In genomic region chr11:9565822-9566560, GRCh38 we compare ENCODE assay signal across 1 cellular context.
TF ChIP-seq lines count a peak whose summit lies in the region.

No MANE protein-coding gene starts in this region.

TF ChIP-seq in HepG2, 621 proteins besides CTCF, POLR2A, EP300 and RAD21 (continued from another document and continues in another):
- TF ChIP-seq ZSCAN31 (CRISPR knock-in tag; IDR thresholded peaks at IDR 0.05; ENCODE audit: low read depth): no peak
- no peak for TF ChIP-seq ZSCAN30 (CRISPR knock-in tag; IDR thresholded peaks at IDR 0.05)
- TF ChIP-seq, protein P1, sequence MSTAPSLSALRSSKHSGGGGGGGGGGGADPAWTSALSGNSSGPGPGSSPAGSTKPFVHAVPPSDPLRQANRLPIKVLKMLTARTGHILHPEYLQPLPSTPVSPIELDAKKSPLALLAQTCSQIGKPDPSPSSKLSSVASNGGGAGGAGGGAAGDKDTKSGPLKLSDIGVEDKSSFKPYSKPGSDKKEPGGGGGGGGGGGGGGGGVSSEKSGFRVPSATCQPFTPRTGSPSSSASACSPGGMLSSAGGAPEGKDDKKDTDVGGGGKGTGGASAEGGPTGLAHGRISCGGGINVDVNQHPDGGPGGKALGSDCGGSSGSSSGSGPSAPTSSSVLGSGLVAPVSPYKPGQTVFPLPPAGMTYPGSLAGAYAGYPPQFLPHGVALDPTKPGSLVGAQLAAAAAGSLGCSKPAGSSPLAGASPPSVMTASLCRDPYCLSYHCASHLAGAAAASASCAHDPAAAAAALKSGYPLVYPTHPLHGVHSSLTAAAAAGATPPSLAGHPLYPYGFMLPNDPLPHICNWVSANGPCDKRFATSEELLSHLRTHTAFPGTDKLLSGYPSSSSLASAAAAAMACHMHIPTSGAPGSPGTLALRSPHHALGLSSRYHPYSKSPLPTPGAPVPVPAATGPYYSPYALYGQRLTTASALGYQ (CRISPR knock-in tag; IDR thresholded peaks at IDR 0.05): peak; percentile 56; the same call in 1 of the 2 replicates
- TF ChIP-seq FOXO1 (CRISPR knock-in tag; IDR thresholded peaks at IDR 0.05): peak; percentile 75; the same call in 1 of the 2 replicates
- TF ChIP-seq, protein P2, sequence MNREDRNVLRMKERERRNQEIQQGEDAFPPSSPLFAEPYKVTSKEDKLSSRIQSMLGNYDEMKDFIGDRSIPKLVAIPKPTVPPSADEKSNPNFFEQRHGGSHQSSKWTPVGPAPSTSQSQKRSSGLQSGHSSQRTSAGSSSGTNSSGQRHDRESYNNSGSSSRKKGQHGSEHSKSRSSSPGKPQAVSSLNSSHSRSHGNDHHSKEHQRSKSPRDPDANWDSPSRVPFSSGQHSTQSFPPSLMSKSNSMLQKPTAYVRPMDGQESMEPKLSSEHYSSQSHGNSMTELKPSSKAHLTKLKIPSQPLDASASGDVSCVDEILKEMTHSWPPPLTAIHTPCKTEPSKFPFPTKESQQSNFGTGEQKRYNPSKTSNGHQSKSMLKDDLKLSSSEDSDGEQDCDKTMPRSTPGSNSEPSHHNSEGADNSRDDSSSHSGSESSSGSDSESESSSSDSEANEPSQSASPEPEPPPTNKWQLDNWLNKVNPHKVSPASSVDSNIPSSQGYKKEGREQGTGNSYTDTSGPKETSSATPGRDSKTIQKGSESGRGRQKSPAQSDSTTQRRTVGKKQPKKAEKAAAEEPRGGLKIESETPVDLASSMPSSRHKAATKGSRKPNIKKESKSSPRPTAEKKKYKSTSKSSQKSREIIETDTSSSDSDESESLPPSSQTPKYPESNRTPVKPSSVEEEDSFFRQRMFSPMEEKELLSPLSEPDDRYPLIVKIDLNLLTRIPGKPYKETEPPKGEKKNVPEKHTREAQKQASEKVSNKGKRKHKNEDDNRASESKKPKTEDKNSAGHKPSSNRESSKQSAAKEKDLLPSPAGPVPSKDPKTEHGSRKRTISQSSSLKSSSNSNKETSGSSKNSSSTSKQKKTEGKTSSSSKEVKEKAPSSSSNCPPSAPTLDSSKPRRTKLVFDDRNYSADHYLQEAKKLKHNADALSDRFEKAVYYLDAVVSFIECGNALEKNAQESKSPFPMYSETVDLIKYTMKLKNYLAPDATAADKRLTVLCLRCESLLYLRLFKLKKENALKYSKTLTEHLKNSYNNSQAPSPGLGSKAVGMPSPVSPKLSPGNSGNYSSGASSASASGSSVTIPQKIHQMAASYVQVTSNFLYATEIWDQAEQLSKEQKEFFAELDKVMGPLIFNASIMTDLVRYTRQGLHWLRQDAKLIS (CRISPR knock-in tag; IDR thresholded peaks at IDR 0.05): no peak
- no peak for TF ChIP-seq ZNF34 (CRISPR knock-in tag; IDR thresholded peaks at IDR 0.05; ENCODE audit: borderline replicate concordance)
- TF ChIP-seq CCDC6 (CRISPR knock-in tag; IDR thresholded peaks at IDR 0.05): 0 out of 2 replicates have a peak, but pooled peaks have one; percentile 58
- no peak for TF ChIP-seq SALL2 (CRISPR knock-in tag; IDR thresholded peaks at IDR 0.05)
- peak; percentile 90 for TF ChIP-seq FOXK2 (IDR thresholded peaks at IDR 0.05)
- 0 out of 2 replicates have a peak, but pooled peaks have one; percentile 27 for TF ChIP-seq RFX3 (CRISPR knock-in tag; IDR thresholded peaks at IDR 0.05)
- TF ChIP-seq, protein P3, sequence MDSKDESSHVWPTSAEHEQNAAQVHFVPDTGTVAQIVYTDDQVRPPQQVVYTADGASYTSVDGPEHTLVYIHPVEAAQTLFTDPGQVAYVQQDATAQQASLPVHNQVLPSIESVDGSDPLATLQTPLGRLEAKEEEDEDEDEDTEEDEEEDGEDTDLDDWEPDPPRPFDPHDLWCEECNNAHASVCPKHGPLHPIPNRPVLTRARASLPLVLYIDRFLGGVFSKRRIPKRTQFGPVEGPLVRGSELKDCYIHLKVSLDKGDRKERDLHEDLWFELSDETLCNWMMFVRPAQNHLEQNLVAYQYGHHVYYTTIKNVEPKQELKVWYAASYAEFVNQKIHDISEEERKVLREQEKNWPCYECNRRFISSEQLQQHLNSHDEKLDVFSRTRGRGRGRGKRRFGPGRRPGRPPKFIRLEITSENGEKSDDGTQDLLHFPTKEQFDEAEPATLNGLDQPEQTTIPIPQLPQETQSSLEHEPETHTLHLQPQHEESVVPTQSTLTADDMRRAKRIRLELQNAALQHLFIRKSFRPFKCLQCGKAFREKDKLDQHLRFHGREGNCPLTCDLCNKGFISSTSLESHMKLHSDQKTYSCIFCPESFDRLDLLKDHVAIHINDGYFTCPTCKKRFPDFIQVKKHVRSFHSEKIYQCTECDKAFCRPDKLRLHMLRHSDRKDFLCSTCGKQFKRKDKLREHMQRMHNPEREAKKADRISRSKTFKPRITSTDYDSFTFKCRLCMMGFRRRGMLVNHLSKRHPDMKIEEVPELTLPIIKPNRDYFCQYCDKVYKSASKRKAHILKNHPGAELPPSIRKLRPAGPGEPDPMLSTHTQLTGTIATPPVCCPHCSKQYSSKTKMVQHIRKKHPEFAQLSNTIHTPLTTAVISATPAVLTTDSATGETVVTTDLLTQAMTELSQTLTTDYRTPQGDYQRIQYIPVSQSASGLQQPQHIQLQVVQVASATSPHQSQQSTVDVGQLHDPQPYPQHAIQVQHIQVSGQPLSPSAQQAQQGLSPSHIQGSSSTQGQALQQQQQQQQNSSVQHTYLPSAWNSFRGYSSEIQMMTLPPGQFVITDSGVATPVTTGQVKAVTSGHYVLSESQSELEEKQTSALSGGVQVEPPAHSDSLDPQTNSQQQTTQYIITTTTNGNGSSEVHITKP (CRISPR knock-in tag; IDR thresholded peaks at IDR 0.05; ENCODE audit: low read depth): 0 out of 2 replicates have a peak, but pooled peaks have one; percentile 29
- peak; percentile 35; the same call in 1 of the 2 replicates for TF ChIP-seq MXD4 (CRISPR knock-in tag; IDR thresholded peaks at IDR 0.05)
- TF ChIP-seq NBN (conservative IDR thresholded peaks at IDR 0.05): no peak
- TF ChIP-seq, protein P4, sequence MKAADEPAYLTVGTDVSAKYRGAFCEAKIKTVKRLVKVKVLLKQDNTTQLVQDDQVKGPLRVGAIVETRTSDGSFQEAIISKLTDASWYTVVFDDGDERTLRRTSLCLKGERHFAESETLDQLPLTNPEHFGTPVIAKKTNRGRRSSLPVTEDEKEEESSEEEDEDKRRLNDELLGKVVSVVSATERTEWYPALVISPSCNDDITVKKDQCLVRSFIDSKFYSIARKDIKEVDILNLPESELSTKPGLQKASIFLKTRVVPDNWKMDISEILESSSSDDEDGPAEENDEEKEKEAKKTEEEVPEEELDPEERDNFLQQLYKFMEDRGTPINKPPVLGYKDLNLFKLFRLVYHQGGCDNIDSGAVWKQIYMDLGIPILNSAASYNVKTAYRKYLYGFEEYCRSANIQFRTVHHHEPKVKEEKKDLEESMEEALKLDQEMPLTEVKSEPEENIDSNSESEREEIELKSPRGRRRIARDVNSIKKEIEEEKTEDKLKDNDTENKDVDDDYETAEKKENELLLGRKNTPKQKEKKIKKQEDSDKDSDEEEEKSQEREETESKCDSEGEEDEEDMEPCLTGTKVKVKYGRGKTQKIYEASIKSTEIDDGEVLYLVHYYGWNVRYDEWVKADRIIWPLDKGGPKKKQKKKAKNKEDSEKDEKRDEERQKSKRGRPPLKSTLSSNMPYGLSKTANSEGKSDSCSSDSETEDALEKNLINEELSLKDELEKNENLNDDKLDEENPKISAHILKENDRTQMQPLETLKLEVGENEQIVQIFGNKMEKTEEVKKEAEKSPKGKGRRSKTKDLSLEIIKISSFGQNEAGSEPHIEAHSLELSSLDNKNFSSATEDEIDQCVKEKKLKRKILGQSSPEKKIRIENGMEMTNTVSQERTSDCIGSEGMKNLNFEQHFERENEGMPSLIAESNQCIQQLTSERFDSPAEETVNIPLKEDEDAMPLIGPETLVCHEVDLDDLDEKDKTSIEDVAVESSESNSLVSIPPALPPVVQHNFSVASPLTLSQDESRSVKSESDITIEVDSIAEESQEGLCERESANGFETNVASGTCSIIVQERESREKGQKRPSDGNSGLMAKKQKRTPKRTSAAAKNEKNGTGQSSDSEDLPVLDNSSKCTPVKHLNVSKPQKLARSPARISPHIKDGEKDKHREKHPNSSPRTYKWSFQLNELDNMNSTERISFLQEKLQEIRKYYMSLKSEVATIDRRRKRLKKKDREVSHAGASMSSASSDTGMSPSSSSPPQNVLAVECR (CRISPR knock-in tag; IDR thresholded peaks at IDR 0.05; ENCODE audit: borderline replicate concordance): peak; percentile 48; the same call in 1 of the 2 replicates
- no peak for TF ChIP-seq ZNF766 (CRISPR knock-in tag; IDR thresholded peaks at IDR 0.05; ENCODE audit: borderline replicate concordance)
- TF ChIP-seq, protein P5, sequence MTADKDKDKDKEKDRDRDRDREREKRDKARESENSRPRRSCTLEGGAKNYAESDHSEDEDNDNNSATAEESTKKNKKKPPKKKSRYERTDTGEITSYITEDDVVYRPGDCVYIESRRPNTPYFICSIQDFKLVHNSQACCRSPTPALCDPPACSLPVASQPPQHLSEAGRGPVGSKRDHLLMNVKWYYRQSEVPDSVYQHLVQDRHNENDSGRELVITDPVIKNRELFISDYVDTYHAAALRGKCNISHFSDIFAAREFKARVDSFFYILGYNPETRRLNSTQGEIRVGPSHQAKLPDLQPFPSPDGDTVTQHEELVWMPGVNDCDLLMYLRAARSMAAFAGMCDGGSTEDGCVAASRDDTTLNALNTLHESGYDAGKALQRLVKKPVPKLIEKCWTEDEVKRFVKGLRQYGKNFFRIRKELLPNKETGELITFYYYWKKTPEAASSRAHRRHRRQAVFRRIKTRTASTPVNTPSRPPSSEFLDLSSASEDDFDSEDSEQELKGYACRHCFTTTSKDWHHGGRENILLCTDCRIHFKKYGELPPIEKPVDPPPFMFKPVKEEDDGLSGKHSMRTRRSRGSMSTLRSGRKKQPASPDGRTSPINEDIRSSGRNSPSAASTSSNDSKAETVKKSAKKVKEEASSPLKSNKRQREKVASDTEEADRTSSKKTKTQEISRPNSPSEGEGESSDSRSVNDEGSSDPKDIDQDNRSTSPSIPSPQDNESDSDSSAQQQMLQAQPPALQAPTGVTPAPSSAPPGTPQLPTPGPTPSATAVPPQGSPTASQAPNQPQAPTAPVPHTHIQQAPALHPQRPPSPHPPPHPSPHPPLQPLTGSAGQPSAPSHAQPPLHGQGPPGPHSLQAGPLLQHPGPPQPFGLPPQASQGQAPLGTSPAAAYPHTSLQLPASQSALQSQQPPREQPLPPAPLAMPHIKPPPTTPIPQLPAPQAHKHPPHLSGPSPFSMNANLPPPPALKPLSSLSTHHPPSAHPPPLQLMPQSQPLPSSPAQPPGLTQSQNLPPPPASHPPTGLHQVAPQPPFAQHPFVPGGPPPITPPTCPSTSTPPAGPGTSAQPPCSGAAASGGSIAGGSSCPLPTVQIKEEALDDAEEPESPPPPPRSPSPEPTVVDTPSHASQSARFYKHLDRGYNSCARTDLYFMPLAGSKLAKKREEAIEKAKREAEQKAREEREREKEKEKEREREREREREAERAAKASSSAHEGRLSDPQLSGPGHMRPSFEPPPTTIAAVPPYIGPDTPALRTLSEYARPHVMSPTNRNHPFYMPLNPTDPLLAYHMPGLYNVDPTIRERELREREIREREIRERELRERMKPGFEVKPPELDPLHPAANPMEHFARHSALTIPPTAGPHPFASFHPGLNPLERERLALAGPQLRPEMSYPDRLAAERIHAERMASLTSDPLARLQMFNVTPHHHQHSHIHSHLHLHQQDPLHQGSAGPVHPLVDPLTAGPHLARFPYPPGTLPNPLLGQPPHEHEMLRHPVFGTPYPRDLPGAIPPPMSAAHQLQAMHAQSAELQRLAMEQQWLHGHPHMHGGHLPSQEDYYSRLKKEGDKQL (CRISPR knock-in tag; IDR thresholded peaks at IDR 0.05; ENCODE audit: low read depth): no peak
- TF ChIP-seq SP5 (CRISPR knock-in tag; IDR thresholded peaks at IDR 0.05; ENCODE audit: borderline replicate concordance, low read depth): peak; percentile 87
- TF ChIP-seq ZBTB20 (CRISPR knock-in tag; IDR thresholded peaks at IDR 0.05; ENCODE audit: borderline replicate concordance, low read depth): no peak
- no peak for TF ChIP-seq CREB3 (CRISPR knock-in tag; IDR thresholded peaks at IDR 0.05)
- TF ChIP-seq TBL1XR1 (IDR thresholded peaks at IDR 0.05; ENCODE audit: borderline replicate concordance, low read length, partially characterized antibody): peak; percentile 42
- peak; percentile 91 for TF ChIP-seq FOXK1 (CRISPR knock-in tag; IDR thresholded peaks at IDR 0.05; ENCODE audit: borderline replicate concordance, low read depth)
- TF ChIP-seq, protein P6, sequence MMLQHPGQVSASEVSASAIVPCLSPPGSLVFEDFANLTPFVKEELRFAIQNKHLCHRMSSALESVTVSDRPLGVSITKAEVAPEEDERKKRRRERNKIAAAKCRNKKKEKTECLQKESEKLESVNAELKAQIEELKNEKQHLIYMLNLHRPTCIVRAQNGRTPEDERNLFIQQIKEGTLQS (CRISPR knock-in tag; IDR thresholded peaks at IDR 0.05): peak; percentile 96
- peak; percentile 88 for TF ChIP-seq JUND (CRISPR knock-in tag; IDR thresholded peaks at IDR 0.05)
- TF ChIP-seq FOXJ3 (CRISPR knock-in tag; IDR thresholded peaks at IDR 0.05; ENCODE audit: borderline replicate concordance): 0 out of 2 replicates have a peak, but pooled peaks have one; percentile 27
- 0 out of 2 replicates have a peak, but pooled peaks have one; percentile 42 for TF ChIP-seq HMG20B (CRISPR knock-in tag; conservative IDR thresholded peaks at IDR 0.05)
- TF ChIP-seq CEBPG (CRISPR knock-in tag; IDR thresholded peaks at IDR 0.05): peak; percentile 67
- TF ChIP-seq SIN3B (IDR thresholded peaks at IDR 0.05; ENCODE audit: low read length): no peak
- no peak for TF ChIP-seq ZNF20 (CRISPR knock-in tag; IDR thresholded peaks at IDR 0.05)
- peak; percentile 83; the same call in 1 of the 2 replicates for TF ChIP-seq YEATS2 (CRISPR knock-in tag; IDR thresholded peaks at IDR 0.05; ENCODE audit: borderline replicate concordance)
- TF ChIP-seq TBP (CRISPR knock-in tag; IDR thresholded peaks at IDR 0.05): no peak
- no peak for TF ChIP-seq NFE2 (CRISPR knock-in tag; IDR thresholded peaks at IDR 0.05)
